ENCODE assay signal across 19 cellular contexts in genomic region chr17:38889745-38890409, GRCh38. TPM values are rescaled to one million over a fixed set of nuclear protein-coding genes. Genes with fewer than 3 reads are reported as not detected.
A peak's percentile ranks its signal among the peaks of the same experiment; 100 is the strongest.
DNase-seq lines count a peak whose midpoint lies in the region; ATAC-seq, FAIRE-seq and TF ChIP-seq lines count a peak whose summit lies in the region.
"Had no signal": no experiment of that assay in that cellular context is flagged by ENCODE, and none has a peak within 500 bp of the region (broad histone marks: within the 10 kb centered on the region; RNA-seq: fewer than 3 reads in every experiment).

No MANE protein-coding gene starts in this region.

- TF ChIP-seq EP300 in GM12878 (IDR thresholded peaks at IDR 0.05; ENCODE audit: borderline replicate concordance in 1 of 2, control insufficient read depth in 1 of 2, low read depth in 2 of 2, low read length in 2 of 2), result no peak

- no peaks in the 10 kb centered on the region for H3K27me3 ChIP-seq in GM12878 (replicated peaks in 1 of 2; ENCODE audit: control insufficient read depth in 2 of 2, insufficient read depth in 2 of 2, low read length in 1 of 2)
- H3K27me3 ChIP-seq in gastrocnemius medialis, result no peaks in the 10 kb centered on the region
- H3K27me3 ChIP-seq: heart left ventricle had no signal

- no peak for TF ChIP-seq CTCF in GM12878 (IDR thresholded peaks at IDR 0.05 in 2 of 3, conservative IDR thresholded peaks at IDR 0.05 in 1 of 3; ENCODE audit: control insufficient read depth in 2 of 3, extremely low read depth in 1 of 3, insufficient read depth in 1 of 3, low read depth in 3 of 3, low read length in 3 of 3)
- no peak for TF ChIP-seq CTCF in gastrocnemius medialis (IDR thresholded peaks at IDR 0.05 in 4 of 5, conservative IDR thresholded peaks at IDR 0.05 in 1 of 5)

- TF ChIP-seq POLR2A in GM12878 (IDR thresholded peaks at IDR 0.05; ENCODE audit: low read depth, low read length) (peak; percentile 18; the same call in 1 of the 2 replicates), gastrocnemius medialis (IDR thresholded peaks at IDR 0.05) (no peak)

- no peak for DNase-seq in T-helper 2 cell treated with Interferon-gamma antibody and Interleukin-4, amounts not matched to agents 5 μg/mL and 100 μg/mL, for 36 hours (ENCODE audit: low spot score)
- DNase-seq in T-helper 2 cell (no peak), GM12878 (ENCODE audit: low read depth, low spot score) (no peak), gastrocnemius medialis (no peak), ecto neural progenitor cell (ENCODE audit: low spot score) (no peak), GM03348 (ENCODE audit: low spot score) (no peak), iPS-NIHi7 (ENCODE audit: extremely low spot score) (no peak)
- DNase-seq: 8988T; activated CD4-positive, CD25-positive, alpha-beta regulatory T cell; activated effector memory CD4-positive, alpha-beta T cell treated with anti-CD3 and anti-CD28 coated beads, Interleukin-2, amount 50 U/mL, for 16 hours; heart left ventricle; left cardiac atrium; MV-4-11; NCI-H2171 treated with DMSO at 0.1 percent for 48 hours had no signal

- SMC1A ChIA-PET in GM12878 (lab: Charles Lee; ENCODE audit: uncharacterized antibody, unreplicated experiment), result no interaction called here

- RAD21 ChIA-PET in GM12878 (lab: Charles Lee; ENCODE audit: unreplicated experiment), result no interaction called here

- H3K27ac ChIP-seq in GM12878 (ENCODE audit: control insufficient read depth, insufficient read depth) (no peak overlapping the region), gastrocnemius medialis (peak overlapping the region in 3 of 4 donors; percentile 13 to 42 (median 14))
- H3K27ac ChIP-seq: epithelial cell of prostate, SK-N-MC had no signal

- peaks cover 36 to 45% of the 10 kb centered on the region in 2 experiments for H3K36me3 ChIP-seq in GM12878 (ENCODE audit: control insufficient read depth in 2 of 2, insufficient read depth in 2 of 2, low read length in 1 of 2)
- peaks cover 0 to 10% of the 10 kb centered on the region in 2 donors for H3K36me3 ChIP-seq in gastrocnemius medialis

- FAIRE-seq in GM12878 (lab: Jason Lieb, UNC), result no peak
- FAIRE-seq: D721Med had no signal

- H3K9ac ChIP-seq in GM12878 (ENCODE audit: control insufficient read depth, insufficient read depth, low read length), result no peak overlapping the region

- peaks cover 54% of the 10 kb centered on the region for H3K4me1 Mint-ChIP-seq in T-helper 2 cell treated with Interferon-gamma antibody and Interleukin-4, amounts not matched to agents 5 μg/mL and 100 μg/mL, for 36 hours (ENCODE audit: low read depth)
- H3K4me1 Mint-ChIP-seq in IgD-negative memory B cell, result peaks cover 9 to 20% (median 11%) of the 10 kb centered on the region in 3 donors

- H3K27me3 Mint-ChIP-seq in T-helper 2 cell treated with Interferon-gamma antibody and Interleukin-4, amounts not matched to agents 5 μg/mL and 100 μg/mL, for 36 hours (ENCODE audit: low read depth), result no peaks in the 10 kb centered on the region
- H3K27me3 Mint-ChIP-seq in IgD-negative memory B cell, result no peaks in the 10 kb centered on the region

- H3K4me3 Mint-ChIP-seq in T-helper 2 cell treated with Interferon-gamma antibody and Interleukin-4, amounts not matched to agents 5 μg/mL and 100 μg/mL, for 36 hours, result peak overlapping the region; percentile 44
- H3K4me3 Mint-ChIP-seq in IgD-negative memory B cell, result peak overlapping the region in 1 of 4 donors; percentile 28

- H3K4me2 ChIP-seq in GM12878 (ENCODE audit: control insufficient read depth, insufficient read depth), result no peak overlapping the region

- H3K9me3 Mint-ChIP-seq in T-helper 2 cell treated with Interferon-gamma antibody and Interleukin-4, amounts not matched to agents 5 μg/mL and 100 μg/mL, for 36 hours, result no peaks in the 10 kb centered on the region
- no peaks in the 10 kb centered on the region for H3K9me3 Mint-ChIP-seq in IgD-negative memory B cell

- TF ChIP-seq RAD21 in GM12878 (IDR thresholded peaks at IDR 0.05; ENCODE audit: insufficient read depth, low read depth, low read length), result no peak

- peaks cover 11% of the 10 kb centered on the region for H3K79me2 ChIP-seq in GM12878 (ENCODE audit: control insufficient read depth, insufficient read depth, low read length)

- H3K4me3 ChIP-seq in GM12878 (no peak overlapping the region), gastrocnemius medialis (no peak overlapping the region)
- H3K4me3 ChIP-seq: heart left ventricle, SK-N-MC had no signal

- CTCF ChIA-PET in GM12878 (lab: Yijun Ruan, JAX), result no interaction called here

- peak overlapping the region; percentile 49 for H3K27ac Mint-ChIP-seq in T-helper 2 cell treated with Interferon-gamma antibody and Interleukin-4, amounts not matched to agents 5 μg/mL and 100 μg/mL, for 36 hours
- peak overlapping the region in 2 of 3 donors; percentile 63 to 89 for H3K27ac Mint-ChIP-seq in IgD-negative memory B cell

- no peak for ATAC-seq in GM12878
- ATAC-seq in gastrocnemius medialis, result no peak
- ATAC-seq: heart left ventricle, left cardiac atrium, sciatic nerve had no signal

- H2AFZ ChIP-seq in GM12878 (ENCODE audit: control insufficient read depth, low read depth, low read length), result no peak overlapping the region

- H3K36me3 Mint-ChIP-seq in T-helper 2 cell treated with Interferon-gamma antibody and Interleukin-4, amounts not matched to agents 5 μg/mL and 100 μg/mL, for 36 hours (ENCODE audit: low read depth), result peaks cover 51% of the 10 kb centered on the region
- H3K36me3 Mint-ChIP-seq in IgD-negative memory B cell, result no peaks in the 10 kb centered on the region

- in situ Hi-C loops in GM12878 (cut with MboI) (no loop called here), gastrocnemius medialis (cut with MboI; ENCODE audit: low sequenced_read_pairs in 4 of 4) (loop anchor here in 1 of 4 donors (25.0 kb wide), 1 partner anchor 97 kb away; no protein-coding TSS in a partner anchor)

- H3K4me1 ChIP-seq in GM12878 (ENCODE audit: control insufficient read depth, insufficient read depth, low read length) (no peaks in the 10 kb centered on the region), gastrocnemius medialis (peaks cover 30 to 34% of the 10 kb centered on the region in 2 donors)

- H3K9me3 ChIP-seq in GM12878 (replicated peaks; ENCODE audit: control insufficient read depth, insufficient read depth, low read length) (no peaks in the 10 kb centered on the region), gastrocnemius medialis (no peaks in the 10 kb centered on the region)
- H3K9me3 ChIP-seq: heart left ventricle had no signal

- WGBS in GM12878 (ENCODE audit: insufficient coverage, insufficient replicate concordance, low lambda C conversion rate, missing lambda C conversion rate), result 75% methylated on average over 12 of the region's 12 CpGs

- peaks cover 5% of the 10 kb centered on the region; the same call in 1 of the 2 replicates for H4K20me1 ChIP-seq in GM12878 (ENCODE audit: control insufficient read depth, insufficient read depth)

- POLR2A ChIA-PET in GM12878 (lab: Charles Lee), result no interaction called here

- no TSS peak for BruUV-seq in GM12878 (replicated peaks; lab: Mats Ljungman, UMichigan)

- intact Hi-C loops in GM12878 (cut with micrococcal nuclease; ENCODE audit: unreplicated experiment), result no loop called here
- intact Hi-C loops in gastrocnemius medialis (cut with DNase I; ENCODE audit: low total_unique reads), result no loop called here

TF ChIP-seq in GM12878, 131 proteins besides CTCF, POLR2A, EP300 and RAD21 (continues in another document):
- no peak for TF ChIP-seq SREBF2 (IDR thresholded peaks at IDR 0.05; ENCODE audit: low read length)
- TF ChIP-seq GATAD2B (conservative IDR thresholded peaks at IDR 0.05; ENCODE audit: low read depth), result no peak
- no peak for TF ChIP-seq DPF2 (IDR thresholded peaks at IDR 0.05)
- TF ChIP-seq MEF2A (IDR thresholded peaks at IDR 0.05; ENCODE audit: insufficient read depth, low read depth, low read length), result no peak

RNA-seq across cellular contexts. Expression of gene LASP1, which starts 20.0 kb away (rescaled TPM):
- 44.5 TPM for polyA plus RNA-seq in IgD-negative memory B cell
- total RNA-seq in GM12878 (2013; cell fraction: nucleolus; rRNA removed), result 86.9 and 95.9 TPM in 2 replicates
- 40.9 and 42.3 TPM in 2 replicates for total RNA-seq in GM12878 (2014; rRNA removed)
- 33.8 and 37.6 TPM in 2 replicates for total RNA-seq in GM12878 (2014; rRNA removed; fragmentation: Illumina TruSeq; extraction: Trizol)
- total RNA-seq in GM12878 (2021), result 105 and 114 TPM in 2 replicates
- 52.3 TPM for polyA plus RNA-seq in GM12878 (2011; ENCODE audit: low read depth)
- polyA plus RNA-seq in GM12878 (2011; rRNA removed), result 39.4 and 47.7 TPM in 2 replicates
- 88.5 and 98.7 TPM in 2 replicates for polyA plus RNA-seq in GM12878 (2011; cell fraction: cytosol; rRNA removed)
- 47.3 and 65.2 TPM in 2 replicates for polyA plus RNA-seq in GM12878 (2011; cell fraction: nucleus; rRNA removed)
- 89.6 and 99.7 TPM in 2 replicates for polyA plus RNA-seq in GM12878 (2012)
- polyA plus RNA-seq in GM12878 (2014; fragmentation: Illumina TruSeq; extraction: Trizol), result 69.5 and 81.8 TPM in 2 replicates
- 10 to 100 TPM; 21.0 to 27.0 TPM for polyA plus RNA-seq in GM12878 (2014; fragmentation: Nextera tagmentation; extraction: Ambion mirVana)
- polyA plus RNA-seq in GM12878 (2014; rRNA removed), result 78.9 and 85.4 TPM in 2 replicates
- polyA plus RNA-seq in GM12878 (2016; fragmentation: Nextera tagmentation; extraction: Ambion mirVana), result 10 to 100 TPM; 70.8 to 74.5 TPM
- 53.3 and 89.4 TPM in 2 replicates for polyA minus RNA-seq in GM12878 (2011; rRNA and poly(A)+ RNA removed)
- polyA minus RNA-seq in GM12878 (2011; cell fraction: cytosol; rRNA and poly(A)+ RNA removed), result 35.5 and 39.2 TPM in 2 replicates
- polyA minus RNA-seq in GM12878 (2011; cell fraction: nucleus; rRNA and poly(A)+ RNA removed), result 19.1 and 33.7 TPM in 2 replicates
- total RNA-seq in gastrocnemius medialis, result 10 to 100 TPM; 10.7 to 24.1 (median 20.5) TPM

RNA-seq across cellular contexts. Expression of gene RPL23, which starts 36.4 kb away (rescaled TPM):
- polyA plus RNA-seq in IgD-negative memory B cell (1,385 TPM), GM12878 (2011; rRNA removed) (2,867 and 3,528 TPM in 2 replicates), GM12878 (2014; fragmentation: Illumina TruSeq; extraction: Trizol) (4,821 and 5,052 TPM in 2 replicates), GM12878 (2014; fragmentation: Nextera tagmentation; extraction: Ambion mirVana) (1,000 to 10,000 TPM; 3,319 to 3,754 TPM), GM12878 (2014; rRNA removed) (3,219 and 3,296 TPM in 2 replicates), GM12878 (2016; fragmentation: Nextera tagmentation; extraction: Ambion mirVana) (1,000 to 10,000 TPM; 2,341 to 2,536 TPM)
- 251 and 278 TPM in 2 replicates for total RNA-seq in GM12878 (2013; cell fraction: nucleolus; rRNA removed)
- total RNA-seq in GM12878 (2014; rRNA removed) (2,317 and 2,414 TPM in 2 replicates), GM12878 (2014; rRNA removed; fragmentation: Illumina TruSeq; extraction: Trizol) (3,231 and 3,325 TPM in 2 replicates), GM12878 (2021) (2,200 and 2,256 TPM in 2 replicates), gastrocnemius medialis (1,000 to 10,000 TPM in 1 of 4 donors, 100 to 1,000 TPM in 3; 878 to 1,126 (median 955) TPM)
- polyA plus RNA-seq in GM12878 (2011; ENCODE audit: low read depth), result 15,073 TPM
- polyA plus RNA-seq in GM12878 (2011; cell fraction: cytosol; rRNA removed), result 1,769 and 1,817 TPM in 2 replicates
- 668 and 763 TPM in 2 replicates for polyA plus RNA-seq in GM12878 (2011; cell fraction: nucleus; rRNA removed)
- 4,332 and 4,612 TPM in 2 replicates for polyA plus RNA-seq in GM12878 (2012)
- polyA minus RNA-seq in GM12878 (2011; rRNA and poly(A)+ RNA removed), result 682 and 694 TPM in 2 replicates
- polyA minus RNA-seq in GM12878 (2011; cell fraction: cytosol; rRNA and poly(A)+ RNA removed), result 326 and 362 TPM in 2 replicates
- polyA minus RNA-seq in GM12878 (2011; cell fraction: nucleus; rRNA and poly(A)+ RNA removed), result 94.9 and 131 TPM in 2 replicates
